Comparison of ENCODE assay signal across 18 cellular contexts in the genomic region with DNA sequence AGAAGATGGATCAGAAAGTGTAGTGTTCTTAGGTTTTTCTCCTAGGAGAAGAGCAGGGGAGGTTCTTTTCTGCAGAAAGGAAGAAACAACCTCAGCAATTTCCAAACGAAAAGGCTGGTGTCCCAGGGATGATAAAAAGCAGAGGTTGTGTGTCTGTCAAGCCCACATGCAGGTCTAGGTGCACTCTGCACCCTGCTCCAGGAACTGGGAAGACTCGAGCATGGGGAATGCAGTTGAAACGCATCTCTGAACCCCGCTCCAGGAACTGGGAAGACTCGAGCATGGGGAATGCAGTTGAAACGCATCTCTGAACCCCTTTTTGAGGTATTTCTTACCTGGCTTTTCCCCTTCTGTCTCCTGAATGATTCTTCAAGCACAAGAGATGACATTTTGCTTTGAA.
DNase-seq lines count a peak whose midpoint lies in the region; ATAC-seq and TF ChIP-seq lines count a peak whose summit lies in the region.
"Had no signal": no experiment of that assay in that cellular context is flagged by ENCODE, and none has a peak within 500 bp of the region (broad histone marks: within the 10 kb centered on the region; RNA-seq: fewer than 3 reads in every experiment).

No MANE protein-coding gene starts in this region.

- no peak for ATAC-seq in GM19397 (IDR thresholded peaks at IDR 0.05; ENCODE audit: unreplicated experiment)
- ATAC-seq: CD8-positive, alpha-beta T cell had no signal

- H3K36me3 Mint-ChIP-seq in brain (peaks cover 21% of the 10 kb centered on the region), endothelial cell (ENCODE audit: low read depth, unreplicated experiment) (peaks cover 64% of the 10 kb centered on the region), nephron (ENCODE audit: low read depth) (peaks cover 34% of the 10 kb centered on the region)
- H3K36me3 Mint-ChIP-seq: CD8-positive, alpha-beta T cell had no signal

- H3K9me3 Mint-ChIP-seq in brain (peaks cover 10 to 25% (median 13%) of the 10 kb centered on the region in 5 experiments), endothelial cell (ENCODE audit: unreplicated experiment) (peaks cover 9% of the 10 kb centered on the region), nephron (peaks cover 5% of the 10 kb centered on the region)

- in situ Hi-C loops in KBM-7 (cut with MboI; ENCODE audit: low pct_unique_long_range_greater_than_20kb, low sequenced_read_pairs): no loop called here

- H3K27me3 Mint-ChIP-seq in brain: no peaks in the 10 kb centered on the region
- peaks cover 1% of the 10 kb centered on the region for H3K27me3 Mint-ChIP-seq in endothelial cell (ENCODE audit: unreplicated experiment)
- no peaks in the 10 kb centered on the region for H3K27me3 Mint-ChIP-seq in nephron (ENCODE audit: low read depth)
- H3K27me3 Mint-ChIP-seq: B cell had no signal

- H3K27ac Mint-ChIP-seq in brain (peak overlapping the region in 3 of 5 experiments; percentile 18 to 94 (median 84)), endothelial cell (ENCODE audit: unreplicated experiment) (peak overlapping the region; percentile 5), nephron (peak overlapping the region in 2 of 3 experiments; percentile 34 to 61)
- H3K27ac Mint-ChIP-seq: B cell; CD4-positive, alpha-beta T cell; CD8-positive, alpha-beta T cell had no signal

- H3K4me1 Mint-ChIP-seq in brain (peaks cover 53% of the 10 kb centered on the region), endothelial cell (ENCODE audit: unreplicated experiment) (peaks cover 27% of the 10 kb centered on the region), nephron (peaks cover 34% of the 10 kb centered on the region)
- H3K4me1 Mint-ChIP-seq: B cell had no signal

- H3K4me3 Mint-ChIP-seq in brain (peak overlapping the region in 1 of 5 experiments; percentile 22), endothelial cell (ENCODE audit: unreplicated experiment) (peak overlapping the region; percentile 17), nephron (no peak overlapping the region)
- H3K4me3 Mint-ChIP-seq: B cell; CD4-positive, alpha-beta T cell; CD8-positive, alpha-beta T cell had no signal

- DNase-seq in endothelial cell (ENCODE audit: low spot score): no peak
- peak; percentile 50 for DNase-seq in putamen (ENCODE audit: low spot score)
- DNase-seq in AG08395 (ENCODE audit: low spot score): no peak
- no peak for DNase-seq in KBM-7
- no peak for DNase-seq in iPS-NIHi7 (ENCODE audit: extremely low spot score)
- DNase-seq: 8988T; ACHN; AML-193; Caco-2; Calu3; CD4-positive, alpha-beta T cell; CD8-positive, alpha-beta T cell; DMS79 treated with DMSO at 0.1 percent for 48 hours; GF-D8 had no signal

- TF ChIP-seq CTCF in brain (conservative IDR thresholded peaks at IDR 0.05) (no peak), endothelial cell (IDR thresholded peaks at IDR 0.05; ENCODE audit: unreplicated experiment) (no peak), nephron (IDR thresholded peaks at IDR 0.05; ENCODE audit: unreplicated experiment in 3 of 3) (no peak)

Comparison
In these comparisons a context has a peak if more than half of its experiments do, and no peak if none do; other contexts are left out.
1. H3K27ac Mint-ChIP-seq: peak in every context shown above with its lines; median percentile 84 in brain; 48 in nephron; 5 in endothelial cell.